Comparison of ENCODE assay signal across 26 cellular contexts in genomic region chr2:164008752-164009151, GRCh38.
"Had no signal": no experiment of that assay in that cellular context is flagged by ENCODE, and none has a peak within 500 bp of the region (broad histone marks: within the 10 kb centered on the region; RNA-seq: fewer than 3 reads in every experiment).

No MANE protein-coding gene starts in this region.

- H3K4me2 ChIP-seq: smooth muscle cell had no signal

- H3K9me3 Mint-ChIP-seq: activated CD4-positive, alpha-beta T cell treated with anti-CD3 and anti-CD28 coated beads, Interleukin-2, amount 10 ng/mL, durations not matched to agents 7 days and 5 days; activated naive CD4-positive, alpha-beta T cell treated with anti-CD3 and anti-CD28 coated beads, Interleukin-2, amount 50 U/mL, for 24 hours; activated T-helper 1 cell treated with anti-CD3 and anti-CD28 coated beads, Interleukin-12 subunit alpha, Interleukin-12 subunit beta, Interleukin-2, Interleukin-4 antibody, amounts not matched to agents 30 ng/mL and 10 ng/mL and 1 ng/mL, durations not matched to agents 14 hours and 24 hours and 36 hours; nephron; stimulated activated naive B cell treated with anti-CD40 and anti-IgM and Interleukin-4, amounts not matched to agents 10 μg/mL and 1 μg/mL and 100 μg/mL, for 72 hours had no signal

- DNase-seq: activated CD4-positive, alpha-beta T cell treated with anti-CD3 and anti-CD28 coated beads, Interleukin-2, amount 10 ng/mL, durations not matched to agents 7 days and 5 days; activated CD8-positive, alpha-beta T cell treated with anti-CD3 and anti-CD28 coated beads, Interleukin-2, amount 10 ng/mL, durations not matched to agents 7 days and 5 days; activated gamma-delta T cell; adrenal gland; brain microvascular endothelial cell; central memory CD4-positive, alpha-beta T cell; effector memory CD4-positive, alpha-beta T cell; heart left ventricle; islet precursor cell; left cardiac atrium; stimulated activated CD4-positive, alpha-beta T cell treated with anti-CD3 and anti-CD28 coated beads, Interleukin-15, amount 100 ng/mL, for 24 hours; stimulated activated naive B cell treated with anti-CD40 and anti-IgM and Interleukin-4, amounts not matched to agents 10 μg/mL and 1 μg/mL and 100 μg/mL, for 72 hours; upper lobe of left lung had no signal

- H3K27ac Mint-ChIP-seq: activated CD4-positive, alpha-beta T cell treated with anti-CD3 and anti-CD28 coated beads, Interleukin-2, amount 10 ng/mL, durations not matched to agents 7 days and 5 days; activated CD8-positive, alpha-beta T cell treated with anti-CD3 and anti-CD28 coated beads, Interleukin-2, amount 10 ng/mL, durations not matched to agents 7 days and 5 days; activated naive CD4-positive, alpha-beta T cell treated with anti-CD3 and anti-CD28 coated beads, Interleukin-2, amount 50 U/mL, for 24 hours; activated T-helper 1 cell treated with anti-CD3 and anti-CD28 coated beads, Interleukin-12 subunit alpha, Interleukin-12 subunit beta, Interleukin-2, Interleukin-4 antibody, amounts not matched to agents 30 ng/mL and 10 ng/mL and 1 ng/mL, durations not matched to agents 14 hours and 24 hours and 36 hours; memory B cell; nephron; stimulated activated naive B cell treated with anti-CD40 and anti-IgM and Interleukin-4, amounts not matched to agents 10 μg/mL and 1 μg/mL and 100 μg/mL, for 72 hours had no signal

- H3K4me1 Mint-ChIP-seq: activated CD4-positive, alpha-beta T cell treated with anti-CD3 and anti-CD28 coated beads, Interleukin-2, amount 10 ng/mL, durations not matched to agents 7 days and 5 days; activated naive CD4-positive, alpha-beta T cell treated with anti-CD3 and anti-CD28 coated beads, Interleukin-2, amount 50 U/mL, for 24 hours; memory B cell; nephron; stimulated activated naive B cell treated with anti-CD40 and anti-IgM and Interleukin-4, amounts not matched to agents 10 μg/mL and 1 μg/mL and 100 μg/mL, for 72 hours had no signal

- H3K9ac ChIP-seq: parathyroid adenoma had no signal

- H3K4me3 ChIP-seq: adrenal gland, ascending aorta, esophagus muscularis mucosa, gastroesophageal sphincter, heart left ventricle, smooth muscle cell, thoracic aorta, upper lobe of left lung had no signal

- H3K4me1 ChIP-seq: adrenal gland, esophagus muscularis mucosa, gastroesophageal sphincter, parathyroid adenoma, upper lobe of left lung had no signal

- H3K36me3 ChIP-seq: adrenal gland, ascending aorta, brain microvascular endothelial cell, esophagus muscularis mucosa, gastroesophageal sphincter, heart left ventricle, thoracic aorta, upper lobe of left lung had no signal

- ATAC-seq: activated CD4-positive, CD25-positive, alpha-beta regulatory T cell treated with anti-CD3 and anti-CD28 coated beads, Interleukin-2, amount 50 U/mL, for 24 hours; activated CD8-positive, alpha-beta T cell treated with anti-CD3 and anti-CD28 coated beads, Interleukin-2, amount 10 ng/mL, durations not matched to agents 7 days and 5 days; gastroesophageal sphincter; heart left ventricle; left cardiac atrium; sciatic nerve; stimulated activated naive B cell treated with anti-CD40 and anti-IgM and Interleukin-4, amounts not matched to agents 10 μg/mL and 1 μg/mL and 100 μg/mL, for 72 hours had no signal

- H3K36me3 Mint-ChIP-seq: activated naive CD4-positive, alpha-beta T cell treated with anti-CD3 and anti-CD28 coated beads, Interleukin-2, amount 50 U/mL, for 24 hours; memory B cell; stimulated activated naive B cell treated with anti-CD40 and anti-IgM and Interleukin-4, amounts not matched to agents 10 μg/mL and 1 μg/mL and 100 μg/mL, for 72 hours had no signal

- H3K4me3 Mint-ChIP-seq: activated CD4-positive, alpha-beta T cell treated with anti-CD3 and anti-CD28 coated beads, Interleukin-2, amount 10 ng/mL, durations not matched to agents 7 days and 5 days; activated CD8-positive, alpha-beta T cell treated with anti-CD3 and anti-CD28 coated beads, Interleukin-2, amount 10 ng/mL, durations not matched to agents 7 days and 5 days; activated naive CD4-positive, alpha-beta T cell treated with anti-CD3 and anti-CD28 coated beads, Interleukin-2, amount 50 U/mL, for 24 hours; activated T-helper 1 cell treated with anti-CD3 and anti-CD28 coated beads, Interleukin-12 subunit alpha, Interleukin-12 subunit beta, Interleukin-2, Interleukin-4 antibody, amounts not matched to agents 30 ng/mL and 10 ng/mL and 1 ng/mL, durations not matched to agents 14 hours and 24 hours and 36 hours; memory B cell; nephron; stimulated activated naive B cell treated with anti-CD40 and anti-IgM and Interleukin-4, amounts not matched to agents 10 μg/mL and 1 μg/mL and 100 μg/mL, for 72 hours had no signal

- H3K27me3 Mint-ChIP-seq: activated CD4-positive, alpha-beta T cell treated with anti-CD3 and anti-CD28 coated beads, Interleukin-2, amount 10 ng/mL, durations not matched to agents 7 days and 5 days; activated naive CD4-positive, alpha-beta T cell treated with anti-CD3 and anti-CD28 coated beads, Interleukin-2, amount 50 U/mL, for 24 hours; memory B cell; stimulated activated naive B cell treated with anti-CD40 and anti-IgM and Interleukin-4, amounts not matched to agents 10 μg/mL and 1 μg/mL and 100 μg/mL, for 72 hours had no signal

- H3K27ac ChIP-seq: adrenal gland, ascending aorta, brain microvascular endothelial cell, heart left ventricle, parathyroid adenoma, thoracic aorta, upper lobe of left lung, VCaP had no signal

- H3K27me3 ChIP-seq: adrenal gland, ascending aorta, brain microvascular endothelial cell, esophagus muscularis mucosa, gastroesophageal sphincter, heart left ventricle, upper lobe of left lung had no signal

- H3K9me3 ChIP-seq: ascending aorta, esophagus muscularis mucosa, gastroesophageal sphincter, heart left ventricle, thoracic aorta, upper lobe of left lung had no signal

- H2AFZ ChIP-seq: parathyroid adenoma had no signal
